In the genomic region with DNA sequence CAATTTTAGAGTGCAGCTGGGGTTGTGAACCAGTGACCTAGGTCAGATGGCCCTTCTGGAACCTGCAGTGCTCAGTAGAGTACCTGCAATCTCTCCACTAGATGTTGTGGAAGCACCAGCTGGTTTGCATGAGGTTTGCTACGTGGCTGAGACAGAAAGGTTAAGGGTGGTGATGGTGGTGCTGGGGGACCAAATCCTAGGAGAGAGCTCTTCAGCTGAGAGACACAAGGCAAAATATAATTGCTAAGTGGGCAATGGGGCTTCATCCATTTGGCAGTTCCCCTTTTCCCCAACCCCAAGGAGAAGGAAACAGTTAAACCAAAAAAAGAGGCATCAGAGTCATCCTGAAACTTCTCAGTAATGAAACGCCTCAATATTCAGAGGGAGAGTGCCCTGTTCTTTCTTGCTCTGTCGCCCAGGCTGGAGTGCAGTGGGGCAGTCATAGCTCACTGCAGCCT, we compare ENCODE assay signal across 13 cellular contexts. TPM values are rescaled to one million over a fixed set of nuclear protein-coding genes. Genes with fewer than 3 reads are reported as not detected.
DNase-seq lines count a peak whose midpoint lies in the region; ATAC-seq, FAIRE-seq and TF ChIP-seq lines count a peak whose summit lies in the region.
"Had no signal": no experiment of that assay in that cellular context is flagged by ENCODE, and none has a peak within 500 bp of the region (broad histone marks: within the 10 kb centered on the region; RNA-seq: fewer than 3 reads in every experiment).

No MANE protein-coding gene starts in this region.

- H3K9me3 Mint-ChIP-seq in activated T-helper 2 cell treated with anti-CD3 and anti-CD28 coated beads, Interferon-gamma antibody, Interleukin-2, Interleukin-4, amounts not matched to agents 10 μg/mL and 5 μg/mL and 100 μg/mL, durations not matched to agents 14 hours and 24 hours and 36 hours = peaks cover 17% of the 10 kb centered on the region
- H3K9me3 Mint-ChIP-seq: immature natural killer cell had no signal

- ATAC-seq in GM19452 (IDR thresholded peaks at IDR 0.05; ENCODE audit: unreplicated experiment) (peak; percentile 58), HG03066 (IDR thresholded peaks at IDR 0.05; ENCODE audit: low read depth, unreplicated experiment) (peak; percentile 58), GM21367 (IDR thresholded peaks at IDR 0.05; ENCODE audit: unreplicated experiment) (no peak), HG02970 (IDR thresholded peaks at IDR 0.05; ENCODE audit: low FRiP score, unreplicated experiment) (no peak)

- peak overlapping the region; percentile 86 for H3K27ac Mint-ChIP-seq in activated T-helper 2 cell treated with anti-CD3 and anti-CD28 coated beads, Interferon-gamma antibody, Interleukin-2, Interleukin-4, amounts not matched to agents 10 μg/mL and 5 μg/mL and 100 μg/mL, durations not matched to agents 14 hours and 24 hours and 36 hours

- H3K36me3 Mint-ChIP-seq in activated T-helper 2 cell treated with anti-CD3 and anti-CD28 coated beads, Interferon-gamma antibody, Interleukin-2, Interleukin-4, amounts not matched to agents 10 μg/mL and 5 μg/mL and 100 μg/mL, durations not matched to agents 14 hours and 24 hours and 36 hours (ENCODE audit: low read depth) = peaks cover 34% of the 10 kb centered on the region
- H3K36me3 Mint-ChIP-seq: immature natural killer cell had no signal

- peak overlapping the region; percentile 6 for H3K4me3 Mint-ChIP-seq in activated T-helper 2 cell treated with anti-CD3 and anti-CD28 coated beads, Interferon-gamma antibody, Interleukin-2, Interleukin-4, amounts not matched to agents 10 μg/mL and 5 μg/mL and 100 μg/mL, durations not matched to agents 14 hours and 24 hours and 36 hours (ENCODE audit: low read depth)

- peaks cover 52% of the 10 kb centered on the region for H3K4me1 Mint-ChIP-seq in activated T-helper 2 cell treated with anti-CD3 and anti-CD28 coated beads, Interferon-gamma antibody, Interleukin-2, Interleukin-4, amounts not matched to agents 10 μg/mL and 5 μg/mL and 100 μg/mL, durations not matched to agents 14 hours and 24 hours and 36 hours (ENCODE audit: low read depth)

- POLR2A ChIA-PET in HEK293T (lab: Yijun Ruan, JAX) = no interaction called here

- DNase-seq in GM18507 (ENCODE audit: extremely low spot score, insufficient read length, low read depth) (no peak), HEK293T (ENCODE audit: extremely low spot score) (no peak), islet precursor cell (no peak)
- no peak for DNase-seq in activated T-helper 2 cell treated with anti-CD3 and anti-CD28 coated beads, Interferon-gamma antibody, Interleukin-2, Interleukin-4, amounts not matched to agents 10 μg/mL and 5 μg/mL and 100 μg/mL, durations not matched to agents 14 hours and 24 hours and 36 hours (ENCODE audit: low spot score)
- DNase-seq: Calu3; immature natural killer cell; NCI-H1048; stimulated activated CD4-positive, alpha-beta T cell treated with anti-CD3 and anti-CD28 coated beads, Interleukin-12 subunit alpha, Interleukin-12 subunit beta, amount 100 ng/mL, for 4 hours had no signal

- CTCF ChIA-PET in HEK293T (lab: Yijun Ruan, JAX) = no interaction called here

- peak; percentile 29 for FAIRE-seq in GM18507 (lab: Jason Lieb, UNC)

- intact Hi-C loops in activated T-helper 2 cell treated with anti-CD3 and anti-CD28 coated beads, Interferon-gamma antibody, Interleukin-2, Interleukin-4, amounts not matched to agents 10 μg/mL and 5 μg/mL and 100 μg/mL, durations not matched to agents 14 hours and 24 hours and 36 hours (cut with micrococcal nuclease) = loop anchor here (1.0 kb wide), 1 partner anchor 8 kb away; no protein-coding TSS in a partner anchor

- no peaks in the 10 kb centered on the region for H3K27me3 Mint-ChIP-seq in activated T-helper 2 cell treated with anti-CD3 and anti-CD28 coated beads, Interferon-gamma antibody, Interleukin-2, Interleukin-4, amounts not matched to agents 10 μg/mL and 5 μg/mL and 100 μg/mL, durations not matched to agents 14 hours and 24 hours and 36 hours (ENCODE audit: low read depth)

TF ChIP-seq in HEK293T, 16 proteins besides CTCF, POLR2A, EP300 and RAD21:
- TF ChIP-seq ELF4 (IDR thresholded peaks at IDR 0.05) (no peak), LEF1 (IDR thresholded peaks at IDR 0.05; ENCODE audit: borderline replicate concordance) (no peak), CTBP1 (IDR thresholded peaks at IDR 0.05; ENCODE audit: borderline replicate concordance) (no peak), ZNF384 (IDR thresholded peaks at IDR 0.05) (no peak), SUZ12 (IDR thresholded peaks at IDR 0.05) (no peak), L3MBTL2 (conservative IDR thresholded peaks at IDR 0.05) (no peak), TARDBP (IDR thresholded peaks at IDR 0.05) (no peak), FOXK2 (IDR thresholded peaks at IDR 0.05) (no peak), BHLHE40 (IDR thresholded peaks at IDR 0.05; ENCODE audit: borderline replicate concordance) (no peak), ARNT (IDR thresholded peaks at IDR 0.05) (no peak)

RNA-seq across cellular contexts. Expression of gene ITPRIPL2, which starts 13.9 kb away (rescaled TPM):
- 44.4 and 48.0 TPM in 2 replicates for total RNA-seq in activated T-helper 2 cell treated with anti-CD3 and anti-CD28 coated beads, Interferon-gamma antibody, Interleukin-2, Interleukin-4, amounts not matched to agents 10 μg/mL and 5 μg/mL and 100 μg/mL, durations not matched to agents 14 hours and 24 hours and 36 hours

RNA-seq across cellular contexts. Expression of gene SYT17, which starts 40.3 kb away (rescaled TPM):
- 0.34 and 0.57 TPM in 2 replicates for total RNA-seq in activated T-helper 2 cell treated with anti-CD3 and anti-CD28 coated beads, Interferon-gamma antibody, Interleukin-2, Interleukin-4, amounts not matched to agents 10 μg/mL and 5 μg/mL and 100 μg/mL, durations not matched to agents 14 hours and 24 hours and 36 hours
- total RNA-seq: T-helper 2 cell treated with Interferon-gamma antibody and Interleukin-4, amounts not matched to agents 100 ng/mL and 5 ng/mL, for 36 hours had no signal

Comparison
In these comparisons a context has a peak if more than half of its experiments do, and no peak if none do; other contexts are left out.
1. ATAC-seq: peak in GM19452 (single experiment) and HG03066 (single experiment); none in GM21367 (single experiment) and HG02970 (single experiment).